In genomic region chr3:164479406-164479805, GRCh38 we compare ENCODE assay signal across 18 cellular contexts.
DNase-seq lines count a peak whose midpoint lies in the region; FAIRE-seq and TF ChIP-seq lines count a peak whose summit lies in the region.
"Had no signal": no experiment of that assay in that cellular context is flagged by ENCODE, and none has a peak within 500 bp of the region (broad histone marks: within the 10 kb centered on the region; RNA-seq: fewer than 3 reads in every experiment).

No MANE protein-coding gene starts in this region.

- H3K27ac ChIP-seq in 22Rv1 = peak overlapping the region; percentile 61
- H3K27ac ChIP-seq in SU-DHL-6 (ENCODE audit: low read depth, low read length) = no peak overlapping the region
- H3K27ac ChIP-seq: C4-2B had no signal

- peak; percentile 64 for DNase-seq in NCI-H1105 treated with DMSO at 0.1 percent for 48 hours (lab: John Stamatoyannopoulos, UW)
- peak; percentile 71 for DNase-seq in NCI-H69 (lab: John Stamatoyannopoulos, UW)
- no peak for DNase-seq in NCI-H526 treated with DMSO at 0.1 percent for 48 hours (lab: John Stamatoyannopoulos, UW)
- no peak for DNase-seq in SHP77 treated with DMSO at 0.1 percent for 48 hours (lab: John Stamatoyannopoulos, UW)
- no peak for DNase-seq in RCC 7860 (ENCODE audit: low spot score)
- DNase-seq: BE2C; CD4-positive, alpha-beta memory T cell; DMS153; DMS79 treated with DMSO at 0.1 percent for 48 hours; EL; GDM1; GOT3; H9 had no signal

- no peak overlapping the region for H3K9ac ChIP-seq in SU-DHL-6 (ENCODE audit: low read length)

- H2AFZ ChIP-seq in SU-DHL-6 (ENCODE audit: low read depth, low read length, severe bottlenecking) = peak overlapping the region; percentile 23

- H3K4me2 ChIP-seq in SU-DHL-6 (ENCODE audit: low read depth, low read length, poor library complexity, severe bottlenecking) = no peak overlapping the region

- no peaks in the 10 kb centered on the region for H3K36me3 ChIP-seq in SU-DHL-6 (ENCODE audit: low read length)
- H3K36me3 ChIP-seq: BE2C had no signal

- H3F3A ChIP-seq in SU-DHL-6 (ENCODE audit: insufficient read depth) = no peaks in the 10 kb centered on the region

- H3K79me2 ChIP-seq in SU-DHL-6 (ENCODE audit: insufficient read depth, low read length) = no peaks in the 10 kb centered on the region

- no peaks in the 10 kb centered on the region for H4K20me1 ChIP-seq in SU-DHL-6 (ENCODE audit: low read depth, low read length)

- TF ChIP-seq CTCF in 22Rv1 (IDR thresholded peaks at IDR 0.05) (no peak), SU-DHL-6 (IDR thresholded peaks at IDR 0.05; ENCODE audit: insufficient read depth, low read length, poor library complexity, severe bottlenecking) (no peak)

- no peaks in the 10 kb centered on the region for H3K9me2 ChIP-seq in SU-DHL-6 (replicated peaks; ENCODE audit: insufficient read depth, low read length)

- FAIRE-seq in RCC 7860 (lab: Jason Lieb, UNC) = no peak
- FAIRE-seq: D721Med, GM12892 had no signal

- H3K27me3 ChIP-seq in SU-DHL-6 (ENCODE audit: low read length) = no peaks in the 10 kb centered on the region
- H3K27me3 ChIP-seq: BE2C had no signal

- no peaks in the 10 kb centered on the region for H3K9me3 ChIP-seq in SU-DHL-6 (ENCODE audit: insufficient read depth, low read length)
- H3K9me3 ChIP-seq: BE2C had no signal

- H3K4me3 ChIP-seq in SU-DHL-6 (ENCODE audit: insufficient read depth, low read length, poor library complexity, severe bottlenecking) = no peak overlapping the region

Comparison
In these comparisons a context has a peak if more than half of its experiments do, and no peak if none do; other contexts are left out.
1. DNase-seq: peak in NCI-H1105 treated with DMSO at 0.1 percent for 48 hours (single experiment) and NCI-H69 (single experiment); none in NCI-H526 treated with DMSO at 0.1 percent for 48 hours (single experiment), SHP77 treated with DMSO at 0.1 percent for 48 hours (single experiment) and RCC 7860 (single experiment).